Comparison of ENCODE assay signal across 10 cellular contexts in the genomic region with DNA sequence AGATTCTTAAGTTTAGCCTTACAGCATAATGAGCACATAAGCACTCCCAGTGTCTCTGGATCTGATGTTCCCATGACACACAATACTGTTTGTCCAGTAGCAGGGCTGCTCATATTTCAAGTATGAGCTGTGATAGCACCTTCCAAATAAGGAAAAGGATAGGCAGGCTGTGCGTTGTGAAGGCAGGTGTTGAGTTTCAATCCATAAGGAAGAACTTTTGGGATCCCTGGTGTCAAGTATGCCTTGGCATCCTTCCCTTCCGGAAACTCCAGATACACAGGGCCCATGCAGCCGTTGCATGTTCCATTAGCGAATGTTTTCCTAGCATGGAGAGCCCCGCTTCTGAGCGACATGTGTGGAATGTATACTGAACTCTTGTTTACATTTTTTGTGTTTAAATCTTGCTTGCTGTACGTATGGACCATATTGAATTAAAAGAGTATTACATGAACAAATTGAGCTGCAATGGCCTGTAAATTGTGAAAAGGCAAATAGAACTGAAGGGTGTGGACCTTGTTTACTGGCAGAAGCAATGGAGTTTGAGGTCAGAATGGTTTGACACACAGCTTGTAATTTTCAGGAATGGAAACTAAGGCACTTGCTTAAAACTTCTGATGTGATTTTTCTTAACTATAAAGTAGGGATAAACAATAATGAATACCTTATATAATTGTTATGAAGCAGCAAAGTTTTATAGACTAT. TPM values are rescaled to one million over a fixed set of nuclear protein-coding genes. Genes with fewer than 3 reads are reported as not detected.
DNase-seq lines count a peak whose midpoint lies in the region; ATAC-seq, FAIRE-seq and TF ChIP-seq lines count a peak whose summit lies in the region.
"Had no signal": no experiment of that assay in that cellular context is flagged by ENCODE, and none has a peak within 500 bp of the region (broad histone marks: within the 10 kb centered on the region; RNA-seq: fewer than 3 reads in every experiment).

No MANE protein-coding gene starts in this region.

- peaks cover 0 to 10% (median 0%) of the 10 kb centered on the region in 9 donors for H3K4me1 ChIP-seq in heart right ventricle
- H3K4me1 ChIP-seq in small intestine (ENCODE audit: control insufficient read depth in 2 of 2, insufficient read depth in 1 of 2, low read depth in 1 of 2, low read length in 1 of 2) = no peaks in the 10 kb centered on the region

- ATAC-seq in heart right ventricle = peak in 7 of 8 donors; percentile 11 to 96 (median 73)
- ATAC-seq in GM18502 (IDR thresholded peaks at IDR 0.05; ENCODE audit: poor library complexity, unreplicated experiment) = no peak

- intact Hi-C loops in heart right ventricle (cut with DNase I) = loop anchor here in 2 of 10 donors (5.0 to 10.0 kb wide), 4 partner anchors 33 to 166 kb away; a partner anchor contains a TSS

- WGBS in heart right ventricle, 2 donors = 35 to 37% methylated on average over 7 of the region's 7 CpGs
- 47 to 61% (median 54%) methylated on average over 7 of the region's 7 CpGs for WGBS in small intestine, 3 donors

- FAIRE-seq in small intestine (lab: Jason Lieb, UNC) (no peak), GM19239 (lab: Jason Lieb, UNC) (no peak)

- DNase-seq in LNCaP clone FGC (ENCODE audit: low read depth) (peak; percentile 99), NCI-H69 (lab: John Stamatoyannopoulos, UW) (peak; percentile 95), heart right ventricle (no peak), small intestine (peak; percentile 34), GM19239 (ENCODE audit: insufficient read length, low spot score) (no peak), KBM-7 (no peak)
- DNase-seq in stimulated activated CD4-positive, alpha-beta T cell treated with anti-CD3 and anti-CD28 coated beads, Interleukin-4, amount 100 ng/mL, for 4 hours = no peak
- DNase-seq: MM.1S had no signal

- H3K27ac ChIP-seq in heart right ventricle (no peak overlapping the region), small intestine (ENCODE audit: low read depth in 1 of 2, low read length in 1 of 2) (no peak overlapping the region)

- H3K36me3 ChIP-seq in heart right ventricle (no peaks in the 10 kb centered on the region), small intestine (ENCODE audit: control insufficient read depth in 2 of 2, insufficient read depth in 2 of 2, low read length in 2 of 2) (no peaks in the 10 kb centered on the region)

- H3K27me3 ChIP-seq in heart right ventricle = no peaks in the 10 kb centered on the region
- H3K27me3 ChIP-seq in small intestine (ENCODE audit: control insufficient read depth in 2 of 2, insufficient read depth in 2 of 2, low read length in 2 of 2) = no peaks in the 10 kb centered on the region

- H3K4me3 ChIP-seq in LNCaP clone FGC (ENCODE audit: low read depth, low read length) (no peak overlapping the region), heart right ventricle (no peak overlapping the region), small intestine (ENCODE audit: low read depth in 1 of 2, low read length in 2 of 2) (no peak overlapping the region)

- in situ Hi-C loops in KBM-7 (cut with MboI; ENCODE audit: low pct_unique_long_range_greater_than_20kb, low sequenced_read_pairs) = no loop called here

- H3K9me3 ChIP-seq in heart right ventricle = peaks cover 0 to 7% (median 0%) of the 10 kb centered on the region in 11 donors
- H3K9me3 ChIP-seq in small intestine (ENCODE audit: control insufficient read depth, low read depth) = no peaks in the 10 kb centered on the region

- TF ChIP-seq CTCF in LNCaP clone FGC (IDR thresholded peaks at IDR 0.05; ENCODE audit: control insufficient read depth, extremely low read depth, insufficient read depth) = no peak
- no peak for TF ChIP-seq CTCF in heart right ventricle (IDR thresholded peaks at IDR 0.05)

RNA-seq across cellular contexts. Expression of a gene that starts 33.7 kb away (rescaled TPM):
- 100 to 1,000 TPM in 2 of 10 donors, 10 to 100 TPM in 8; 60.3 to 109 (median 90.6) TPM for total RNA-seq in heart right ventricle
- polyA plus RNA-seq in heart right ventricle = 10 to 100 TPM; 15.5 to 25.6 TPM
- 10 to 100 TPM in 2 of 3 donors, 1 to 10 TPM in 1; 8.4 to 34.2 (median 30.8) TPM for polyA plus RNA-seq in small intestine
- total RNA-seq: T-helper 1 cell treated with Interleukin-12 subunit alpha and Interleukin-12 subunit beta and Interleukin-4 antibody, amounts not matched to agents 30 ng/mL and 1 ng/mL, for 36 hours had no signal

Comparison
In these comparisons a context has a peak if more than half of its experiments do, and no peak if none do; other contexts are left out.
1. DNase-seq: peak in LNCaP clone FGC (single experiment), NCI-H69 (single experiment) and small intestine (single experiment); none in heart right ventricle (0 of 2), GM19239 (single experiment), stimulated activated CD4-positive, alpha-beta T cell treated with anti-CD3 and anti-CD28 coated beads, Interleukin-4, amount 100 ng/mL, for 4 hours (0 of 2) and KBM-7 (single experiment).